17 cellular contexts compared by ENCODE assay signal in the genomic region with DNA sequence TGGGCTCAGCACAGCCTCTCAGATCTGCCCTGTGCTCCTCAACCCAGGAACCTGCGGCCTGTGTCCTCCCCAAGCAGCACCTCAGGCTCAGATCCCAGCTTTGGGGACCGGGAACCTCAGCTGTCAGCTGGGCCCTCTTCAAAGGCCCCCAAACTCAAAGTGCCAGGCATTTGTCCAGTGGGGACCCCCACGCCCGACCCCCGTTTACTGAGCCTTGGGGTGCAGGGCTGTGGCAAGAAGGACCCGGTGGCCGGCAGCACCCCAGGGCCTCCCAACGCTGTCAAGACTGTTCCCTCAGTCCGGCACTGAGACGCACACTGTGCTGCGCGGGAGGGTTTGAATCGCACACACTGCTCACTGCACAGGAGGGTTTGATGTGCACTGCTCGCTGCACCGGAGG.
"Had no signal": no experiment of that assay in that cellular context is flagged by ENCODE, and none has a peak within 500 bp of the region (broad histone marks: within the 10 kb centered on the region; RNA-seq: fewer than 3 reads in every experiment).

No MANE protein-coding gene starts in this region.

- ATAC-seq: activated CD8-positive, alpha-beta T cell treated with anti-CD3 and anti-CD28 coated beads, Interleukin-2, amount 10 ng/mL, durations not matched to agents 7 days and 5 days; naive thymus-derived CD8-positive, alpha-beta T cell had no signal

- H3K4me3 ChIP-seq: breast epithelium, tibial artery had no signal

- H3K9me3 Mint-ChIP-seq: activated CD4-positive, alpha-beta T cell treated with anti-CD3 and anti-CD28 coated beads, Interleukin-2, amount 10 ng/mL, durations not matched to agents 7 days and 5 days; activated naive CD4-positive, alpha-beta T cell treated with anti-CD3 and anti-CD28 coated beads, Interleukin-2, amount 10 ng/mL, durations not matched to agents 7 days and 5 days; naive thymus-derived CD8-positive, alpha-beta T cell had no signal

- H3K36me3 Mint-ChIP-seq: activated naive CD4-positive, alpha-beta T cell treated with anti-CD3 and anti-CD28 coated beads, Interleukin-2, amount 10 ng/mL, durations not matched to agents 7 days and 5 days had no signal

- H3K4me3 Mint-ChIP-seq: activated CD4-positive, alpha-beta T cell treated with anti-CD3 and anti-CD28 coated beads, Interleukin-2, amount 10 ng/mL, durations not matched to agents 7 days and 5 days; activated CD8-positive, alpha-beta T cell treated with anti-CD3 and anti-CD28 coated beads, Interleukin-2, amount 10 ng/mL, durations not matched to agents 7 days and 5 days; activated naive CD4-positive, alpha-beta T cell treated with anti-CD3 and anti-CD28 coated beads, Interleukin-2, amount 10 ng/mL, durations not matched to agents 7 days and 5 days; naive thymus-derived CD8-positive, alpha-beta T cell had no signal

- H3K36me3 ChIP-seq: breast epithelium had no signal

- H3K9me3 ChIP-seq: breast epithelium, tibial artery had no signal

- DNase-seq: activated CD4-positive, alpha-beta T cell treated with anti-CD3 and anti-CD28 coated beads, Interleukin-2, amount 10 ng/mL, durations not matched to agents 7 days and 5 days; activated CD8-positive, alpha-beta memory T cell treated with anti-CD3 and anti-CD28 coated beads, Interleukin-2, amount 50 U/mL, for 48 hours; activated CD8-positive, alpha-beta T cell treated with anti-CD3 and anti-CD28 coated beads, Interleukin-2, amount 10 ng/mL, durations not matched to agents 7 days and 5 days; activated effector memory CD4-positive, alpha-beta T cell treated with Interleukin-2 at 50 U/mL for 16 hours; activated naive CD4-positive, alpha-beta T cell treated with anti-CD3 and anti-CD28 coated beads, Interleukin-2, amount 10 ng/mL, durations not matched to agents 7 days and 5 days; activated T-cell treated with anti-CD3 and anti-CD28 coated beads, Interleukin-2, amount 50 U/mL, for 48 hours; cerebellar nuclear complex; effector CD4-positive, alpha-beta T cell; head of caudate nucleus; mesenchymal stem cell; occipital lobe; stimulated activated naive CD4-positive, alpha-beta T cell treated with Interleukin-2 at 50 U/mL for 16 hours; T1000 had no signal

- H3K27ac Mint-ChIP-seq: activated CD8-positive, alpha-beta T cell treated with anti-CD3 and anti-CD28 coated beads, Interleukin-2, amount 10 ng/mL, durations not matched to agents 7 days and 5 days; activated naive CD4-positive, alpha-beta T cell treated with anti-CD3 and anti-CD28 coated beads, Interleukin-2, amount 10 ng/mL, durations not matched to agents 7 days and 5 days; naive thymus-derived CD8-positive, alpha-beta T cell; progenitor cell of endocrine pancreas had no signal

- H3K27me3 Mint-ChIP-seq: activated CD4-positive, alpha-beta T cell treated with anti-CD3 and anti-CD28 coated beads, Interleukin-2, amount 10 ng/mL, durations not matched to agents 7 days and 5 days; naive thymus-derived CD8-positive, alpha-beta T cell had no signal

- H3K4me1 Mint-ChIP-seq: activated CD4-positive, alpha-beta T cell treated with anti-CD3 and anti-CD28 coated beads, Interleukin-2, amount 10 ng/mL, durations not matched to agents 7 days and 5 days; activated naive CD4-positive, alpha-beta T cell treated with anti-CD3 and anti-CD28 coated beads, Interleukin-2, amount 10 ng/mL, durations not matched to agents 7 days and 5 days had no signal

- H3K27ac ChIP-seq: breast epithelium, tibial artery had no signal

- H3K27me3 ChIP-seq: breast epithelium, tibial artery had no signal

- H3K4me1 ChIP-seq: breast epithelium had no signal
